In the genomic region with DNA sequence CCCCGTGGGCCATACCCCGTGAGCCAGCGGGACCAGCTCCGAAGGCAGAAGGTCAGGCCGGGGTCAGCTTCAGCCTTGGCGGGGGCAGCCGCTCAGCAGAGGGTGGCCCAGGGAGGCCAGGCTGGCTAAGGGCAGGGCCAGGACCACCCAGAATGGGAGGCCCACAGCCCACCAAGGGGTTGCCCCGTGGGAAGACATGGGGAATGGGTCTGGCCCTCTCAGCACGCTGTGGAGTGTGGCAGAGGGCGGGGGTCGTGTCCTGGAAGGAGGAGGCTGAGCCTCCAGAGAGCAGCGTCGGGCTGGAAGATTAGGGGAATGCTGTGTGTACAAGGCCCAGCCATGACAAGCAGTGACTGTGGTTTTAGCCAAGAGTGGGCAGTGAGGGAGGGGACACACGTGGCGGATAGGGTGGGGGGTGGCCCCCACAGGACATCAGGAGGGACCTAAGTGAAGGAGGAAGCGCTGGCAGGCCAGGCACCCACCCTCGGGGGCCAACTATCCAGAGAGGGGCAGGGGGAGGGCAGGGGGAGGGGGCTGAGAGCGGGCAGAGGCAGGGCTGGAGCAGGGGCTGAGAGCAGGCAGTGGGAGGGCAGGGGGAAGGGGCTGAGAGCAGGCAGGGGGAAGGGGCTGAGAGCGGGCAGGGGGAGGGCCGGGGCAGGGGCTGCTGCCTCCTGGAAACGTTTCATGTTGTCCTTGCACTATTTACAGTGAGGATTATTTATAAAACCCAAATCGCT, we compare ENCODE assay signal across 18 cellular contexts. TPM values are rescaled to one million over a fixed set of nuclear protein-coding genes. Genes with fewer than 3 reads are reported as not detected.
DNase-seq lines count a peak whose midpoint lies in the region; ATAC-seq and TF ChIP-seq lines count a peak whose summit lies in the region.
"Had no signal": no experiment of that assay in that cellular context is flagged by ENCODE, and none has a peak within 500 bp of the region (broad histone marks: within the 10 kb centered on the region; RNA-seq: fewer than 3 reads in every experiment).

No MANE protein-coding gene starts in this region.

- H3K36me3 Mint-ChIP-seq in activated T-helper 17 cell treated with anti-CD3 and anti-CD28 coated beads, Interleukin-2, amount 50 U/mL, for 72 hours (ENCODE audit: low read depth): no peaks in the 10 kb centered on the region
- H3K36me3 Mint-ChIP-seq: naive thymus-derived CD8-positive, alpha-beta T cell had no signal

- H3K4me3 Mint-ChIP-seq in activated T-helper 17 cell treated with anti-CD3 and anti-CD28 coated beads, Interleukin-2, amount 50 U/mL, for 72 hours: no peak overlapping the region
- H3K4me3 Mint-ChIP-seq: activated CD4-positive, alpha-beta T cell treated with anti-CD3 and anti-CD28 coated beads for 36 hours; naive thymus-derived CD8-positive, alpha-beta T cell had no signal

- no peaks in the 10 kb centered on the region for H3K36me3 ChIP-seq in BE2C
- no peaks in the 10 kb centered on the region for H3K36me3 ChIP-seq in HUES48 (ENCODE audit: control insufficient read depth, insufficient read depth, low read length)
- no peaks in the 10 kb centered on the region for H3K36me3 ChIP-seq in left ventricle myocardium inferior
- H3K36me3 ChIP-seq in neuronal stem cell (replicated peaks in 1 of 2; ENCODE audit: control insufficient read depth in 2 of 2, insufficient read depth in 2 of 2, low read length in 2 of 2): peaks cover 0 to 3% of the 10 kb centered on the region in 2 donors
- H3K36me3 ChIP-seq in esophagus muscularis mucosa: no peaks in the 10 kb centered on the region
- H3K36me3 ChIP-seq: vagina had no signal

- no peak overlapping the region for H3K27ac Mint-ChIP-seq in activated T-helper 17 cell treated with anti-CD3 and anti-CD28 coated beads, Interleukin-2, amount 50 U/mL, for 72 hours
- H3K27ac Mint-ChIP-seq: activated CD4-positive, alpha-beta T cell treated with anti-CD3 and anti-CD28 coated beads for 36 hours had no signal

- H2AK5ac ChIP-seq in neuronal stem cell (ENCODE audit: low read depth, low read length): peak overlapping the region; percentile 98

- H4K91ac ChIP-seq in neuronal stem cell (ENCODE audit: low read depth, low read length, poor library complexity): no peak overlapping the region

- H2BK12ac ChIP-seq in neuronal stem cell (ENCODE audit: low read length): peak overlapping the region; percentile 69

- no peak for ATAC-seq in activated T-helper 17 cell treated with anti-CD3 and anti-CD28 coated beads, Interleukin-2, amount 50 U/mL, for 72 hours (replicated peaks)
- no peak for ATAC-seq in HG02852 (IDR thresholded peaks at IDR 0.05; ENCODE audit: unreplicated experiment)
- ATAC-seq: activated CD4-positive, alpha-beta T cell treated with anti-CD3 and anti-CD28 coated beads for 36 hours; naive thymus-derived CD8-positive, alpha-beta T cell had no signal

- H2AFZ ChIP-seq in neuronal stem cell (ENCODE audit: low read length): peak overlapping the region; percentile 40

- no peak for TF ChIP-seq POLR2A in esophagus muscularis mucosa (IDR thresholded peaks at IDR 0.05; ENCODE audit: low read depth)

- WGBS in neuronal stem cell (ENCODE audit: extremely low coverage in 2 of 2, insufficient read length in 2 of 2, insufficient replicate concordance in 1 of 2), 2 donors: no CpG with 5 or more reads among the region's 22 CpGs
- 83% methylated on average over 15 of the region's 22 CpGs for WGBS in esophagus muscularis mucosa

- H4K8ac ChIP-seq in neuronal stem cell (ENCODE audit: low read depth, low read length): no peak overlapping the region

- H2BK120ac ChIP-seq in neuronal stem cell (ENCODE audit: low read depth, low read length): no peak overlapping the region

- H3K27ac ChIP-seq in HUES48 (ENCODE audit: low read depth, low read length) (peak overlapping the region; percentile 35), left ventricle myocardium inferior (replicated peaks) (no peak overlapping the region), neuronal stem cell (replicated peaks; ENCODE audit: low read length) (no peak overlapping the region), esophagus muscularis mucosa (replicated peaks in 1 of 4) (no peak overlapping the region)
- H3K27ac ChIP-seq: vagina had no signal

- peak overlapping the region; percentile 96 for H3K23ac ChIP-seq in neuronal stem cell (ENCODE audit: low read depth, low read length, poor library complexity)

- H3K9ac ChIP-seq in HUES48 (ENCODE audit: low read depth, low read length) (no peak overlapping the region), neuronal stem cell (ENCODE audit: low read depth, low read length, poor library complexity) (peak overlapping the region; percentile 72)

- no peaks in the 10 kb centered on the region for H3K9me3 Mint-ChIP-seq in activated T-helper 17 cell treated with anti-CD3 and anti-CD28 coated beads, Interleukin-2, amount 50 U/mL, for 72 hours
- H3K9me3 Mint-ChIP-seq: naive thymus-derived CD8-positive, alpha-beta T cell had no signal

- no peaks in the 10 kb centered on the region for H3K4me1 ChIP-seq in BE2C
- H3K4me1 ChIP-seq in HUES48 (ENCODE audit: control insufficient read depth, insufficient read depth, low read length): peaks cover 37% of the 10 kb centered on the region
- H3K4me1 ChIP-seq in left ventricle myocardium inferior: peaks cover 12% of the 10 kb centered on the region
- peaks cover 30 to 33% of the 10 kb centered on the region in 2 donors for H3K4me1 ChIP-seq in neuronal stem cell (ENCODE audit: control insufficient read depth in 2 of 2, insufficient read depth in 1 of 2, low read depth in 1 of 2, low read length in 2 of 2)
- H3K4me1 ChIP-seq in esophagus muscularis mucosa: peaks cover 6 to 30% (median 21%) of the 10 kb centered on the region in 4 donors

- H2BK15ac ChIP-seq in neuronal stem cell (ENCODE audit: low read length): peak overlapping the region; percentile 98

- peak; percentile 6 for DNase-seq in BE2C
- peak; percentile 9 for DNase-seq in left ventricle myocardium inferior
- no peak for DNase-seq in neuronal stem cell (ENCODE audit: low spot score)
- no peak for DNase-seq in stimulated activated CD4-positive, alpha-beta T cell treated with anti-CD3 and anti-CD28 coated beads, Interleukin-1b, Interleukin-23, amount 100 ng/mL, for 48 hours
- DNase-seq in esophagus muscularis mucosa (ENCODE audit: extremely low spot score): no peak
- DNase-seq: activated CD4-positive, alpha-beta T cell treated with anti-CD3 and anti-CD28 coated beads for 36 hours; activated naive CD4-positive, alpha-beta T cell; cortex of kidney; foreskin melanocyte; NCI-H187 treated with DMSO at 0.1 percent for 48 hours; NCI-H510A treated with DMSO at 0.1 percent for 48 hours; SIG-M5; T-helper 9 cell had no signal

- no peak overlapping the region for H3K4me2 ChIP-seq in neuronal stem cell (ENCODE audit: insufficient read depth, low read length, poor library complexity, severe bottlenecking)

- TF ChIP-seq CTCF in BE2C (IDR thresholded peaks at IDR 0.05; ENCODE audit: low read depth, low read length) (no peak), left ventricle myocardium inferior (IDR thresholded peaks at IDR 0.05; ENCODE audit: borderline replicate concordance) (no peak), esophagus muscularis mucosa (IDR thresholded peaks at IDR 0.05) (no peak)

- H3K27me3 ChIP-seq in BE2C: no peaks in the 10 kb centered on the region
- H3K27me3 ChIP-seq in HUES48 (ENCODE audit: control insufficient read depth, insufficient read depth, low read length): no peaks in the 10 kb centered on the region
- H3K27me3 ChIP-seq in left ventricle myocardium inferior (ENCODE audit: low read depth): no peaks in the 10 kb centered on the region
- peaks cover 0 to 42% (median 0%) of the 10 kb centered on the region in 3 experiments for H3K27me3 ChIP-seq in neuronal stem cell (ENCODE audit: control insufficient read depth in 3 of 3, insufficient read depth in 3 of 3, low read depth in 1 of 3, low read length in 3 of 3)
- no peaks in the 10 kb centered on the region for H3K27me3 ChIP-seq in esophagus muscularis mucosa
- H3K27me3 ChIP-seq: vagina had no signal

- H3K4ac ChIP-seq in neuronal stem cell (ENCODE audit: low read length): peak overlapping the region; percentile 81

- H2BK5ac ChIP-seq in neuronal stem cell (ENCODE audit: low read length): no peak overlapping the region

- peaks cover 5% of the 10 kb centered on the region for H3K4me1 Mint-ChIP-seq in activated T-helper 17 cell treated with anti-CD3 and anti-CD28 coated beads, Interleukin-2, amount 50 U/mL, for 72 hours
- H3K4me1 Mint-ChIP-seq: activated CD4-positive, alpha-beta T cell treated with anti-CD3 and anti-CD28 coated beads for 36 hours had no signal

- no peak for TF ChIP-seq EP300 in esophagus muscularis mucosa (IDR thresholded peaks at IDR 0.05)

- H3K9me3 ChIP-seq in BE2C (no peaks in the 10 kb centered on the region), HUES48 (ENCODE audit: control insufficient read depth, insufficient read depth, low read length) (no peaks in the 10 kb centered on the region), left ventricle myocardium inferior (replicated peaks) (no peaks in the 10 kb centered on the region), neuronal stem cell (replicated peaks in 1 of 2; ENCODE audit: control insufficient read depth in 2 of 2, insufficient read depth in 1 of 2, low read depth in 1 of 2, low read length in 2 of 2) (peaks cover 0 to 3% of the 10 kb centered on the region in 2 donors), esophagus muscularis mucosa (no peaks in the 10 kb centered on the region)
- H3K9me3 ChIP-seq: vagina had no signal

- no peak overlapping the region for H3K4me3 ChIP-seq in BE2C (ENCODE audit: low read depth, low read length)
- H3K4me3 ChIP-seq in HUES48 (ENCODE audit: low read depth, low read length): no peak overlapping the region
- no peak overlapping the region for H3K4me3 ChIP-seq in left ventricle myocardium inferior
- no peak overlapping the region for H3K4me3 ChIP-seq in neuronal stem cell (ENCODE audit: low read length in 2 of 2)
- no peak overlapping the region for H3K4me3 ChIP-seq in esophagus muscularis mucosa
- H3K4me3 ChIP-seq: vagina had no signal

- peaks cover 7% of the 10 kb centered on the region for H3K27me3 Mint-ChIP-seq in activated T-helper 17 cell treated with anti-CD3 and anti-CD28 coated beads, Interleukin-2, amount 50 U/mL, for 72 hours
- H3K27me3 Mint-ChIP-seq: activated CD4-positive, alpha-beta T cell treated with anti-CD3 and anti-CD28 coated beads for 36 hours; naive thymus-derived CD8-positive, alpha-beta T cell had no signal

- peak overlapping the region; percentile 95 for H3K18ac ChIP-seq in neuronal stem cell (ENCODE audit: low read length)

- H3K79me1 ChIP-seq in neuronal stem cell (ENCODE audit: low read depth, low read length): no peaks in the 10 kb centered on the region

- intact Hi-C loops in left ventricle myocardium inferior (cut with micrococcal nuclease) (no loop called here), esophagus muscularis mucosa (cut with DNase I) (no loop called here)

- H3K14ac ChIP-seq in neuronal stem cell (ENCODE audit: low read length): peak overlapping the region; percentile 87

RNA-seq across cellular contexts. Expression of a gene that starts 44.0 kb away (rescaled TPM):
- polyA plus RNA-seq in BE2C (2012; ENCODE audit: insufficient read depth, insufficient read length, low read depth): 83.0 TPM
- total RNA-seq in left ventricle myocardium inferior (20.9 TPM), esophagus muscularis mucosa (10 to 100 TPM; 15.8 to 21.6 (median 18.7) TPM)
- polyA plus RNA-seq in neuronal stem cell (2013, experiment 1 of 2): 33.3 TPM
- polyA plus RNA-seq in neuronal stem cell (2013, experiment 2 of 2): 32.4 TPM
- total RNA-seq in activated T-helper 17 cell treated with anti-CD3 and anti-CD28 coated beads, Interleukin-2, amount 50 U/mL, for 72 hours: 10 to 100 TPM; 12.0 to 22.8 TPM

Comparison
In these comparisons a context has a peak if more than half of its experiments do, and no peak if none do; other contexts are left out.
1. DNase-seq: peak in BE2C (single experiment) and left ventricle myocardium inferior (single experiment); none in neuronal stem cell (single experiment), stimulated activated CD4-positive, alpha-beta T cell treated with anti-CD3 and anti-CD28 coated beads, Interleukin-1b, Interleukin-23, amount 100 ng/mL, for 48 hours (single experiment) and esophagus muscularis mucosa (single experiment).